Comparison of ENCODE assay signal across 9 cellular contexts in the genomic region with DNA sequence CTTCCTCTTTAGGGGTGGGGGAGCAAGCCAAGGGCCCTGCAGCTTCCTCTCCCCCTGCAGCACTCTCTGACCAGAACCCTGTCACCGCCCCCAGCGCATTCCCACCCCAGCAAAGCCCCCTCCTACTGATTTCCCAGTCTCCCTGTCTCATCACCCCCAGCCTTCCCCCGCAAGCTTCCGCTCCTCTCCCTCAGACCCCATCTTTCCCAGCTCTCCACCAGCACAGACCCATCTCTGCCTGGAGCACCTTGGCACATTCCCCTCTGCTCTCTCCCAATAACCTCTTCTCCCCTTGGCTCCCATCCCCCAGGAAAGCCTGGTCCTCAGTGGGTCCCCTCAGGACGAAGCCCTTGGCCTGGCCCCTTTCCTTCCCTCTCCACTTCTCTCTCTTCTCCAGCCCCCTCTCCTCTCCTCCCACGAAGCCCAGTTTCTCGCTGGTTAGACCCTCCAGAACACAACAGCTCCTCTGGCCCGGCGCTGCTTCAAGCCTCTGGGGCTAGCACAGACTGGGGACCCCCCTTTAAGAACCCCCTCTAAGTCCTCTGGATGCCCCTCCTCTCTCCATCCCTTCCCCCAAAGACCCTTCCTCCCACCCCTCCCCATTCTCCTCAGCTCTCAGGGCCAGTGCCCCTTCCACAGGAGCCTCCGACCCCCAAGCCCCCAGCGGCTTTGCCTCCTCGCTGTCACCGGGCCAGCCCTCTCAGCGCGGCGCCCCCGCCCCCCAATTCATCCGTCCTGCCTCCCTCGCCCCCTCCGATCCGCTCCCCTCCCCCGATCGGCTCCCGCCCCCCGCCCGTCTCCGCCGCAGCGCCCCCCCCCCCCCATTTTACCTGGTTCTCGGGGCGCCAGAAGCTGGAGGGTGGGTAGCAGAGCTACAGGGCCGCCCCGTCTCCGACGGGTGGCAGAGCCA. TPM values are rescaled to one million over a fixed set of nuclear protein-coding genes. Genes with fewer than 3 reads are reported as not detected.
A peak's percentile ranks its signal among the peaks of the same experiment; 100 is the strongest.
DNase-seq lines count a peak whose midpoint lies in the region; ATAC-seq and TF ChIP-seq lines count a peak whose summit lies in the region.
"Had no signal": no experiment of that assay in that cellular context is flagged by ENCODE, and none has a peak within 500 bp of the region (broad histone marks: within the 10 kb centered on the region; RNA-seq: fewer than 3 reads in every experiment).

No MANE protein-coding gene starts in this region.

- no peaks in the 10 kb centered on the region for H3K9me3 ChIP-seq in upper lobe of right lung

- no peak overlapping the region for H3K27ac Mint-ChIP-seq in activated naive CD4-positive, alpha-beta T cell treated with anti-CD3 and anti-CD28 coated beads, Interleukin-2, amount 50 U/mL, for 24 hours
- H3K27ac Mint-ChIP-seq in activated naive CD8-positive, alpha-beta T cell treated with anti-CD3 and anti-CD28 coated beads, Interleukin-2, amount 50 U/mL, for 24 hours, result no peak overlapping the region
- H3K27ac Mint-ChIP-seq in natural killer cell, result peak overlapping the region in 1 of 2 donors; percentile 53
- H3K27ac Mint-ChIP-seq: HFFc6 had no signal

- TF ChIP-seq CTCF in natural killer cell (IDR thresholded peaks at IDR 0.05) (no peak), upper lobe of right lung (IDR thresholded peaks at IDR 0.05) (no peak)

- H3K27me3 ChIP-seq in upper lobe of right lung, result peaks cover 43% of the 10 kb centered on the region

- no peaks in the 10 kb centered on the region for H3K9me3 Mint-ChIP-seq in activated naive CD4-positive, alpha-beta T cell treated with anti-CD3 and anti-CD28 coated beads, Interleukin-2, amount 50 U/mL, for 24 hours
- H3K9me3 Mint-ChIP-seq in activated naive CD8-positive, alpha-beta T cell treated with anti-CD3 and anti-CD28 coated beads, Interleukin-2, amount 50 U/mL, for 24 hours, result no peaks in the 10 kb centered on the region
- no peaks in the 10 kb centered on the region for H3K9me3 Mint-ChIP-seq in natural killer cell
- H3K9me3 Mint-ChIP-seq: HFFc6 had no signal

- no peak overlapping the region for H3K4me3 ChIP-seq in upper lobe of right lung

- no peaks in the 10 kb centered on the region for H3K36me3 Mint-ChIP-seq in activated naive CD4-positive, alpha-beta T cell treated with anti-CD3 and anti-CD28 coated beads, Interleukin-2, amount 50 U/mL, for 24 hours
- no peaks in the 10 kb centered on the region for H3K36me3 Mint-ChIP-seq in activated naive CD8-positive, alpha-beta T cell treated with anti-CD3 and anti-CD28 coated beads, Interleukin-2, amount 50 U/mL, for 24 hours (ENCODE audit: low read depth)
- H3K36me3 Mint-ChIP-seq in natural killer cell, result no peaks in the 10 kb centered on the region

- H3K4me1 ChIP-seq in upper lobe of right lung, result peaks cover 7% of the 10 kb centered on the region

- ATAC-seq in activated naive CD8-positive, alpha-beta T cell treated with anti-CD3 and anti-CD28 coated beads, Interleukin-2, amount 50 U/mL, for 24 hours, result no peak
- no peak for ATAC-seq in natural killer cell
- ATAC-seq in upper lobe of right lung, result no peak

- peaks cover 7% of the 10 kb centered on the region for H3K27me3 Mint-ChIP-seq in activated naive CD4-positive, alpha-beta T cell treated with anti-CD3 and anti-CD28 coated beads, Interleukin-2, amount 50 U/mL, for 24 hours
- peaks cover 30% of the 10 kb centered on the region for H3K27me3 Mint-ChIP-seq in activated naive CD8-positive, alpha-beta T cell treated with anti-CD3 and anti-CD28 coated beads, Interleukin-2, amount 50 U/mL, for 24 hours
- peaks cover 4 to 25% of the 10 kb centered on the region in 2 donors for H3K27me3 Mint-ChIP-seq in natural killer cell (ENCODE audit: low read depth in 2 of 2)

- intact Hi-C loops in natural killer cell (cut with micrococcal nuclease), result loop anchor here (1.0 to 5.0 kb wide), 3 partner anchors 34 to 275 kb away; no protein-coding TSS in a partner anchor
- intact Hi-C loops in upper lobe of right lung (cut with DNase I), result no loop called here

- peaks cover 11% of the 10 kb centered on the region for H3K4me1 Mint-ChIP-seq in activated naive CD4-positive, alpha-beta T cell treated with anti-CD3 and anti-CD28 coated beads, Interleukin-2, amount 50 U/mL, for 24 hours
- H3K4me1 Mint-ChIP-seq in activated naive CD8-positive, alpha-beta T cell treated with anti-CD3 and anti-CD28 coated beads, Interleukin-2, amount 50 U/mL, for 24 hours, result peaks cover 14% of the 10 kb centered on the region
- peaks cover 8 to 29% of the 10 kb centered on the region in 2 donors for H3K4me1 Mint-ChIP-seq in natural killer cell

- peak overlapping the region; percentile 30 for H3K4me3 Mint-ChIP-seq in activated naive CD4-positive, alpha-beta T cell treated with anti-CD3 and anti-CD28 coated beads, Interleukin-2, amount 50 U/mL, for 24 hours
- peak overlapping the region; percentile 17 for H3K4me3 Mint-ChIP-seq in activated naive CD8-positive, alpha-beta T cell treated with anti-CD3 and anti-CD28 coated beads, Interleukin-2, amount 50 U/mL, for 24 hours
- peak overlapping the region; percentile 68 for H3K4me3 Mint-ChIP-seq in natural killer cell

- no peak for DNase-seq in activated naive CD4-positive, alpha-beta T cell treated with anti-CD3 and anti-CD28 coated beads, Interleukin-2, amount 50 U/mL, for 16 hours
- DNase-seq in activated naive CD8-positive, alpha-beta T cell treated with anti-CD3 and anti-CD28 coated beads, Interleukin-2, amount 50 U/mL, for 24 hours, result no peak
- DNase-seq in natural killer cell (no peak), upper lobe of right lung (peak; percentile 46), NCI-H345 (lab: John Stamatoyannopoulos, UW) (no peak), Kasumi-1 (lab: John Stamatoyannopoulos, UW) (no peak), NCI-H2171 treated with DMSO at 0.1 percent for 48 hours (lab: John Stamatoyannopoulos, UW) (no peak)

- H3K36me3 ChIP-seq in upper lobe of right lung, result no peaks in the 10 kb centered on the region

- no peak overlapping the region for H3K27ac ChIP-seq in upper lobe of right lung

RNA-seq across cellular contexts. Expression of gene NRXN2, which starts 0.6 kb away (rescaled TPM):
- total RNA-seq in natural killer cell (1 to 10 TPM; 2.9 to 9.6 (median 7.7) TPM), upper lobe of right lung (0.72 TPM)

RNA-seq across cellular contexts. Expression of gene RASGRP2, which starts 21.5 kb away (rescaled TPM):
- total RNA-seq in natural killer cell (100 to 1,000 TPM; 371 to 417 (median 394) TPM), upper lobe of right lung (27.6 TPM)

RNA-seq across cellular contexts. Expression of gene PYGM, which starts 37.4 kb away (rescaled TPM):
- total RNA-seq in natural killer cell (1 to 10 TPM; 4.1 to 8.4 (median 6.1) TPM), upper lobe of right lung (2.0 TPM)

RNA-seq across cellular contexts. Expression of gene SF1, which starts 55.9 kb away (rescaled TPM):
- total RNA-seq in natural killer cell, result 100 to 1,000 TPM; 841 to 864 (median 845) TPM
- 294 TPM for total RNA-seq in upper lobe of right lung

Comparison
In these comparisons a context has a peak if more than half of its experiments do, and no peak if none do; other contexts are left out.
1. H3K4me3 Mint-ChIP-seq: peak in every context shown above with its lines; median percentile 68 in natural killer cell; 30 in activated naive CD4-positive, alpha-beta T cell treated with anti-CD3 and anti-CD28 coated beads, Interleukin-2, amount 50 U/mL, for 24 hours; 17 in activated naive CD8-positive, alpha-beta T cell treated with anti-CD3 and anti-CD28 coated beads, Interleukin-2, amount 50 U/mL, for 24 hours.
2. RNA of gene RASGRP2, which starts 21.5 kb away (total RNA-seq): 371 to 417 TPM in natural killer cell; 27.6 TPM in upper lobe of right lung (single experiment); every median in the first group is over 10 times any median in the second.